Comparison of ENCODE assay signal across 11 cellular contexts in the genomic region with DNA sequence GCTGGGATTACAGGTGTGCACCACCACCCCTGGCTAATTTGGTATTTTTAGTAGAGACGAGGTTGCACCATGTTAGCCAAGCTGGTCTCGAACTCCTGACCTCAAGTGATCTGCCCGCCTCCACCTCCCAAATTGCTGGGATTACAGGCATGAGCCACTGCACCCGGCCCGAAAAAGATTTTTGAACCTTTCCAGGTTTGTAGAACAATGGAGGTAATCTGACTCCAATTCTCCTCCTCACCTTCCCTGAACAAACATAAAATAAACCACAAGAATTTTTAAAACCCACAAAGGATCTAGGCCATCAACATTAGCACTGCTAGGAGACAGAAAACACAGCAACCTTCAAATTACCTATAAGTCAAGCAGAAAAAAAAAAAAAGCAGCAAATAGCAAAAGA. TPM values are rescaled to one million over a fixed set of nuclear protein-coding genes. Genes with fewer than 3 reads are reported as not detected.
DNase-seq lines count a peak whose midpoint lies in the region; ATAC-seq and TF ChIP-seq lines count a peak whose summit lies in the region.
"Had no signal": no experiment of that assay in that cellular context is flagged by ENCODE, and none has a peak within 500 bp of the region (broad histone marks: within the 10 kb centered on the region; RNA-seq: fewer than 3 reads in every experiment).

No MANE protein-coding gene starts in this region.

- ATAC-seq in left colon (peak; percentile 85), HG03432 (IDR thresholded peaks at IDR 0.05; ENCODE audit: unreplicated experiment) (no peak)
- ATAC-seq: T-cell had no signal

- peak overlapping the region; percentile 31 for H3K27ac Mint-ChIP-seq in Calu3 (ENCODE audit: unreplicated experiment)
- H3K27ac Mint-ChIP-seq: T-cell had no signal

- peaks cover 12% of the 10 kb centered on the region for H3K27me3 Mint-ChIP-seq in Calu3 (ENCODE audit: unreplicated experiment)
- H3K27me3 Mint-ChIP-seq: T-cell had no signal

- H3K9ac ChIP-seq in KMS-11, result peak overlapping the region; percentile 46
- H3K9ac ChIP-seq: parathyroid adenoma had no signal

- H3K4me1 ChIP-seq in KMS-11 (ENCODE audit: low read depth, poor library complexity, severe bottlenecking), result peaks cover 33% of the 10 kb centered on the region
- H3K4me1 ChIP-seq: parathyroid adenoma had no signal

- CTCF ChIA-PET in Calu3 (lab: Charles Lee), result interaction anchor here (0.6 to 0.7 kb wide), 2 partner anchors 16 to 149 kb away, joined by 3 read pairs; no protein-coding TSS in a partner anchor

- H3K4me3 ChIP-seq in KMS-11 (IDR thresholded peaks at IDR 0.05; ENCODE audit: insufficient read depth, low read depth, low read length), result no peak overlapping the region

- no peak overlapping the region for H3K4me3 Mint-ChIP-seq in Calu3 (ENCODE audit: low read depth, unreplicated experiment)
- H3K4me3 Mint-ChIP-seq: T-cell had no signal

- peaks cover 17% of the 10 kb centered on the region for H3K4me1 Mint-ChIP-seq in Calu3 (ENCODE audit: low read depth, unreplicated experiment)

- H3K27ac ChIP-seq in KMS-11, result peak overlapping the region; percentile 87
- H3K27ac ChIP-seq: parathyroid adenoma had no signal

- no peak overlapping the region for H2AFZ ChIP-seq in KMS-11 (ENCODE audit: low read depth)
- H2AFZ ChIP-seq: parathyroid adenoma had no signal

- H3K27me3 ChIP-seq in KMS-11 (ENCODE audit: insufficient read depth, low read depth), result no peaks in the 10 kb centered on the region

- no TSS peak for BruUV-seq in Calu3 (replicated peaks; lab: Mats Ljungman, UMichigan)

- TF ChIP-seq CTCF in Calu3 (IDR thresholded peaks at IDR 0.05; ENCODE audit: unreplicated experiment) (no peak), KMS-11 (conservative IDR thresholded peaks at IDR 0.05; ENCODE audit: low read depth, low read length) (no peak)

- intact Hi-C loops in Calu3 (cut with micrococcal nuclease; ENCODE audit: unreplicated experiment) (no loop called here), left colon (cut with DNase I, micrococcal nuclease) (no loop called here)

- H3K4me2 ChIP-seq in KMS-11, result peak overlapping the region; percentile 58

- DNase-seq in Calu3, result peak; percentile 58
- peak; percentile 34 for DNase-seq in RPMI7951 (ENCODE audit: low read depth)
- peak in 1 of 2 donors; percentile 15 for DNase-seq in left colon
- DNase-seq in central memory CD4-positive, alpha-beta T cell, result no peak
- DNase-seq in anterior cingulate cortex (lab: John Stamatoyannopoulos, UW), result no peak
- no peak for DNase-seq in EL
- DNase-seq: NCI-H446 treated with DMSO at 0.1 percent for 48 hours, T-cell had no signal

- no peaks in the 10 kb centered on the region; the same call in 1 of the 2 replicates for H3K79me2 ChIP-seq in KMS-11 (ENCODE audit: insufficient read depth, low read depth)

- no peaks in the 10 kb centered on the region for H4K20me1 ChIP-seq in KMS-11 (ENCODE audit: insufficient read depth)

- no peaks in the 10 kb centered on the region for H3K9me3 Mint-ChIP-seq in Calu3 (ENCODE audit: low read depth, unreplicated experiment)
- H3K9me3 Mint-ChIP-seq: T-cell had no signal

- no peaks in the 10 kb centered on the region for H3K36me3 Mint-ChIP-seq in Calu3 (ENCODE audit: insufficient read depth, unreplicated experiment)

- no peaks in the 10 kb centered on the region for H3K36me3 ChIP-seq in KMS-11 (ENCODE audit: insufficient read depth)

RNA-seq across cellular contexts. Expression of gene TFDP2, which starts 32.3 kb away (rescaled TPM):
- total RNA-seq in Calu3 (2022), result 51.8 and 54.8 TPM in 2 replicates
- 37.5 and 45.8 TPM in 2 replicates for total RNA-seq in RPMI7951 (2014; rRNA removed; shearing (Covaris generic))
- total RNA-seq in left colon, result 10 to 100 TPM; 33.7 to 46.2 TPM

Comparison
In these comparisons a context has a peak if more than half of its experiments do, and no peak if none do; other contexts are left out.
1. DNase-seq: peak in Calu3 (single experiment) and RPMI7951 (single experiment); none in central memory CD4-positive, alpha-beta T cell (single experiment), anterior cingulate cortex (0 of 58) and EL (single experiment).